In the genomic region with DNA sequence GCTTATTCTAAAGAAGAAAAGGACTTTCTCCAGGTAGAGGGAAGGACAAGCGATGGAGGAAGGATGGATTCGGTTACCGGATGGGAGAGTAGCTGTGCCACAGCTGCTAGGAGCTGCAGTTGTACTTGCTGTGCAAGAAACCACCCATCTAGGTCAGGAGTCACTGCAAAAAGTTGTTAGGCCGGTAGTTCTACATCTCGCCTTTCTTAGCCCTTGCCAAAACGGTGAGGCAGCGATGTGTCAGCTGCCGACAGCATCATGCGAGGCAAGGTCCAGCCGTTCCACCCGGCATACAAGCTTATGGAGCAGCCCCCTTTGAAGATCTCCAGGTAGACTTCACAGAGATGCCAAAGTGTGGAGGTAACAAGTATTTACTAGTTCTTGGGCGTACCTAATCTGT, we compare ENCODE assay signal across 13 cellular contexts. TPM values are rescaled to one million over a fixed set of nuclear protein-coding genes. Genes with fewer than 3 reads are reported as not detected.
"Had no signal": no experiment of that assay in that cellular context is flagged by ENCODE, and none has a peak within 500 bp of the region (broad histone marks: within the 10 kb centered on the region; RNA-seq: fewer than 3 reads in every experiment).

No MANE protein-coding gene starts in this region.

RNA-seq across cellular contexts. Expression of a gene that starts 32.3 kb away (rescaled TPM):
- total RNA-seq: activated CD8-positive, alpha-beta T cell treated with anti-CD3 and anti-CD28 coated beads, Interleukin-2, amount 10 ng/mL, durations not matched to agents 7 days and 5 days; activated T-helper 1 cell treated with anti-CD3 and anti-CD28 coated beads, Interleukin-12 subunit alpha, Interleukin-12 subunit beta, Interleukin-2, Interleukin-4 antibody, amounts not matched to agents 30 ng/mL and 10 ng/mL and 1 ng/mL, durations not matched to agents 14 hours and 24 hours and 36 hours; gastrocnemius medialis; left colon; lower lobe of right lung; mesenteric fat pad; naive thymus-derived CD4-positive, alpha-beta T cell; neural crest cell; occipital lobe; spleen; T-cell; thoracic aorta had no signal
- polyA plus RNA-seq: esophagus; naive thymus-derived CD4-positive, alpha-beta T cell; spleen had no signal

RNA-seq across cellular contexts. Expression of a gene that starts 49.6 kb away (rescaled TPM):
- total RNA-seq: activated CD8-positive, alpha-beta T cell treated with anti-CD3 and anti-CD28 coated beads, Interleukin-2, amount 10 ng/mL, durations not matched to agents 7 days and 5 days; activated T-helper 1 cell treated with anti-CD3 and anti-CD28 coated beads, Interleukin-12 subunit alpha, Interleukin-12 subunit beta, Interleukin-2, Interleukin-4 antibody, amounts not matched to agents 30 ng/mL and 10 ng/mL and 1 ng/mL, durations not matched to agents 14 hours and 24 hours and 36 hours; gastrocnemius medialis; lower lobe of right lung; mesenteric fat pad; naive thymus-derived CD4-positive, alpha-beta T cell; neural crest cell; occipital lobe; T-cell; thoracic aorta had no signal
- polyA plus RNA-seq: naive thymus-derived CD4-positive, alpha-beta T cell had no signal
